Comparison of ENCODE assay signal across 24 cellular contexts in genomic region chr3:163468531-163469335, GRCh38.
DNase-seq lines count a peak whose midpoint lies in the region; ATAC-seq lines count a peak whose summit lies in the region.
"Had no signal": no experiment of that assay in that cellular context is flagged by ENCODE, and none has a peak within 500 bp of the region (broad histone marks: within the 10 kb centered on the region; RNA-seq: fewer than 3 reads in every experiment).

No MANE protein-coding gene starts in this region.

- ATAC-seq in activated naive CD8-positive, alpha-beta T cell treated with anti-CD3 and anti-CD28 coated beads, Interleukin-2, amount 50 U/mL, for 24 hours: no peak
- no peak for ATAC-seq in activated CD8-positive, alpha-beta T cell treated with anti-CD3 and anti-CD28 coated beads, Interleukin-2, amount 10 ng/mL, durations not matched to agents 7 days and 5 days
- ATAC-seq: A549, GM12878 had no signal

- H3K27ac ChIP-seq in SK-N-MC: peak overlapping the region; percentile 99
- H3K27ac ChIP-seq: 22Rv1, A549, BLaER1 had no signal

- peak overlapping the region; percentile 55 for H3K4me3 ChIP-seq in SK-N-MC
- H3K4me3 ChIP-seq: A549, BLaER1, GM12878 had no signal

- no peaks in the 10 kb centered on the region for H3K36me3 Mint-ChIP-seq in activated naive CD8-positive, alpha-beta T cell treated with anti-CD3 and anti-CD28 coated beads for 36 hours
- no peaks in the 10 kb centered on the region for H3K36me3 Mint-ChIP-seq in activated naive CD8-positive, alpha-beta T cell treated with anti-CD3 and anti-CD28 coated beads, Interleukin-2, amount 50 U/mL, for 24 hours (ENCODE audit: low read depth)
- no peaks in the 10 kb centered on the region for H3K36me3 Mint-ChIP-seq in activated CD8-positive, alpha-beta T cell treated with anti-CD3 and anti-CD28 coated beads, Interleukin-2, amount 10 ng/mL, durations not matched to agents 7 days and 5 days (ENCODE audit: low read depth)
- H3K36me3 Mint-ChIP-seq: CD14-positive monocyte; CD4-positive, alpha-beta memory T cell; CD4-positive, CD25-positive, alpha-beta regulatory T cell; CD8-positive, alpha-beta memory T cell had no signal

- H3K27ac Mint-ChIP-seq in activated naive CD8-positive, alpha-beta T cell treated with anti-CD3 and anti-CD28 coated beads for 36 hours: peak overlapping the region; percentile 27
- H3K27ac Mint-ChIP-seq in activated naive CD8-positive, alpha-beta T cell treated with anti-CD3 and anti-CD28 coated beads, Interleukin-2, amount 50 U/mL, for 24 hours: no peak overlapping the region
- H3K27ac Mint-ChIP-seq in activated CD8-positive, alpha-beta T cell treated with anti-CD3 and anti-CD28 coated beads, Interleukin-2, amount 10 ng/mL, durations not matched to agents 7 days and 5 days: no peak overlapping the region
- H3K27ac Mint-ChIP-seq: CD14-positive monocyte; CD4-positive, alpha-beta memory T cell; CD4-positive, CD25-positive, alpha-beta regulatory T cell; CD8-positive, alpha-beta memory T cell had no signal

- H3K9me3 ChIP-seq in SK-N-MC (ENCODE audit: low read depth, low read length): peaks cover 7% of the 10 kb centered on the region; the same call in 1 of the 2 replicates
- H3K9me3 ChIP-seq: A549, BE2C, BLaER1 had no signal

- H3K4me1 Mint-ChIP-seq in activated naive CD8-positive, alpha-beta T cell treated with anti-CD3 and anti-CD28 coated beads for 36 hours: no peaks in the 10 kb centered on the region
- H3K4me1 Mint-ChIP-seq in activated naive CD8-positive, alpha-beta T cell treated with anti-CD3 and anti-CD28 coated beads, Interleukin-2, amount 50 U/mL, for 24 hours: no peaks in the 10 kb centered on the region
- H3K4me1 Mint-ChIP-seq in activated CD8-positive, alpha-beta T cell treated with anti-CD3 and anti-CD28 coated beads, Interleukin-2, amount 10 ng/mL, durations not matched to agents 7 days and 5 days (ENCODE audit: low read depth): no peaks in the 10 kb centered on the region
- H3K4me1 Mint-ChIP-seq: CD14-positive monocyte; CD4-positive, alpha-beta memory T cell; CD4-positive, CD25-positive, alpha-beta regulatory T cell; CD8-positive, alpha-beta memory T cell had no signal

- H3K9ac ChIP-seq in SK-N-MC (ENCODE audit: insufficient read length): peak overlapping the region; percentile 54
- H3K9ac ChIP-seq: BLaER1 had no signal

- H3K4me3 Mint-ChIP-seq in activated naive CD8-positive, alpha-beta T cell treated with anti-CD3 and anti-CD28 coated beads for 36 hours: no peak overlapping the region
- H3K4me3 Mint-ChIP-seq in activated naive CD8-positive, alpha-beta T cell treated with anti-CD3 and anti-CD28 coated beads, Interleukin-2, amount 50 U/mL, for 24 hours: no peak overlapping the region
- no peak overlapping the region for H3K4me3 Mint-ChIP-seq in activated CD8-positive, alpha-beta T cell treated with anti-CD3 and anti-CD28 coated beads, Interleukin-2, amount 10 ng/mL, durations not matched to agents 7 days and 5 days
- H3K4me3 Mint-ChIP-seq: CD14-positive monocyte; CD4-positive, alpha-beta memory T cell; CD4-positive, CD25-positive, alpha-beta regulatory T cell; CD8-positive, alpha-beta memory T cell had no signal

- peaks cover 9% of the 10 kb centered on the region for H3K9me3 Mint-ChIP-seq in activated naive CD8-positive, alpha-beta T cell treated with anti-CD3 and anti-CD28 coated beads for 36 hours
- peaks cover 15% of the 10 kb centered on the region for H3K9me3 Mint-ChIP-seq in activated naive CD8-positive, alpha-beta T cell treated with anti-CD3 and anti-CD28 coated beads, Interleukin-2, amount 50 U/mL, for 24 hours
- H3K9me3 Mint-ChIP-seq in activated CD8-positive, alpha-beta T cell treated with anti-CD3 and anti-CD28 coated beads, Interleukin-2, amount 10 ng/mL, durations not matched to agents 7 days and 5 days (ENCODE audit: insufficient read depth): peaks cover 3% of the 10 kb centered on the region

- CTCF ChIA-PET in activated CD8-positive, alpha-beta T cell treated with anti-CD3 and anti-CD28 coated beads, Interleukin-2, amount 10 ng/mL, durations not matched to agents 7 days and 5 days (lab: Charles Lee): no interaction called here

- no peak for DNase-seq in activated naive CD8-positive, alpha-beta T cell treated with anti-CD3 and anti-CD28 coated beads for 36 hours
- no peak for DNase-seq in activated naive CD8-positive, alpha-beta T cell treated with anti-CD3 and anti-CD28 coated beads, Interleukin-2, amount 50 U/mL, for 24 hours
- DNase-seq in SK-N-MC (ENCODE audit: low read depth, low spot score) (peak; percentile 98), NCI-H2227 (lab: John Stamatoyannopoulos, UW; ENCODE audit: unreplicated experiment) (no peak)
- DNase-seq in activated CD8-positive, alpha-beta T cell treated with anti-CD3 and anti-CD28 coated beads, Interleukin-2, amount 10 ng/mL, durations not matched to agents 7 days and 5 days: no peak
- DNase-seq: ACHN; BE2C; C1 segment of cervical spinal cord; CD4-positive, alpha-beta memory T cell; CD4-positive, CD25-positive, alpha-beta regulatory T cell; CD8-positive, alpha-beta memory T cell; COR-L47; DMS 273 treated with DMSO at 0.1 percent for 48 hours; DMS153; DMS53; DMS79; DND-41; EL; GDM1 had no signal

- no peaks in the 10 kb centered on the region for H3K27me3 Mint-ChIP-seq in activated naive CD8-positive, alpha-beta T cell treated with anti-CD3 and anti-CD28 coated beads for 36 hours
- H3K27me3 Mint-ChIP-seq in activated naive CD8-positive, alpha-beta T cell treated with anti-CD3 and anti-CD28 coated beads, Interleukin-2, amount 50 U/mL, for 24 hours: no peaks in the 10 kb centered on the region
- H3K27me3 Mint-ChIP-seq in activated CD8-positive, alpha-beta T cell treated with anti-CD3 and anti-CD28 coated beads, Interleukin-2, amount 10 ng/mL, durations not matched to agents 7 days and 5 days (ENCODE audit: low read depth): no peaks in the 10 kb centered on the region
- H3K27me3 Mint-ChIP-seq: CD4-positive, alpha-beta memory T cell; CD4-positive, CD25-positive, alpha-beta regulatory T cell; CD8-positive, alpha-beta memory T cell had no signal

- POLR2A ChIA-PET in activated CD8-positive, alpha-beta T cell treated with anti-CD3 and anti-CD28 coated beads, Interleukin-2, amount 10 ng/mL, durations not matched to agents 7 days and 5 days (lab: Charles Lee): no interaction called here

- H3K36me3 ChIP-seq in SK-N-MC (ENCODE audit: insufficient read depth, low read length): peaks cover 14% of the 10 kb centered on the region
- H3K36me3 ChIP-seq: BE2C, BLaER1 had no signal
